In the genomic region with DNA sequence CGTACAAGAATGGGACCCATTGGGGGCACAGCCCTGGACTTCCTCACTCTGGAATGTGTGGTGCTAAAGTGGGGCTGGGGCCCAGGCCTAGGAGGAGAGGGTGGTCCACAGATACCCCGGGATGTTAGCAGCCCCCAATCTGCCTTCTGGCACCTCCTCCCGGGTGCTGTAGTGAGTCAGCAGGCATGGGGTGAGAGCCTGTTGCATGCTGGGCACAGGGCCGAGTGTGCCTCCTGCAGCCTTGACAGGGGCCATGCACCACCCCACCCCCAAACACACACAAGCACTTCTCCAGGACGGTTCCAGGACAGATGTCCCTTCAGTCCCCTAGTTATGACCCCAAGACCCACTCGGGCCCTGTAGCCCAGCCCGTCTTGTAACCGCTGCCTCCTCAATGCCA, we compare ENCODE assay signal across 37 cellular contexts.
"Had no signal": no experiment of that assay in that cellular context is flagged by ENCODE, and none has a peak within 500 bp of the region (broad histone marks: within the 10 kb centered on the region; RNA-seq: fewer than 3 reads in every experiment).

No MANE protein-coding gene starts in this region.

- H3K36me3 Mint-ChIP-seq: activated naive CD8-positive, alpha-beta T cell treated with anti-CD3 and anti-CD28 coated beads for 36 hours; T-cell had no signal

- DNase-seq: activated CD4-positive, alpha-beta T cell treated with anti-CD3 and anti-CD28 coated beads, Interleukin-2, amount 10 ng/mL, durations not matched to agents 24 days and 14 days; activated CD4-positive, alpha-beta T cell treated with anti-CD3 and anti-CD28 coated beads, Interleukin-2, amount 50 U/mL, for 4 hours; activated CD8-positive, alpha-beta T cell treated with anti-CD3 and anti-CD28 coated beads for 36 hours; activated effector memory CD4-positive, alpha-beta T cell treated with anti-CD3 and anti-CD28 coated beads, Interleukin-2, amount 50 U/mL, for 16 hours; activated naive CD4-positive, alpha-beta T cell; activated naive CD4-positive, alpha-beta T cell treated with anti-CD3 and anti-CD28 coated beads, Interleukin-2, amount 50 U/mL, for 16 hours; activated naive CD8-positive, alpha-beta T cell treated with anti-CD3 and anti-CD28 coated beads for 36 hours; activated T-cell treated with anti-CD3 and anti-CD28 coated beads, Interleukin-2, amount 50 U/mL, for 1 hour; activated T-cell treated with anti-CD3 and anti-CD28 coated beads, Interleukin-2, amount 50 U/mL, for 72 hours; amygdala; Kasumi-1; KBM-7; MG63; NCI-H1048; NCI-H1105 treated with DMSO at 0.1 percent for 48 hours; NCI-H1436; NCI-H1694; NCI-H1930; NCI-H2081 treated with DMSO at 0.1 percent for 48 hours; NCI-H226; NCI-H446 treated with DMSO at 0.1 percent for 48 hours; NCI-H524; NCI-H69; NCI-H82; NK-92 treated with Interleukin-12 subunit alpha and Interleukin-12 subunit beta, amount 100 ng/mL, for 24 hours; PC-3; Peyer's patch; RPMI8226; SIG-M5; T-cell; T-helper 17 cell; T-helper 9 cell had no signal

- ATAC-seq: activated CD8-positive, alpha-beta T cell treated with anti-CD3 and anti-CD28 coated beads for 36 hours; activated T-cell treated with anti-CD3 and anti-CD28 coated beads, Interleukin-2, amount 50 U/mL, for 72 hours; activated T-helper 17 cell treated with anti-CD3 and anti-CD28 coated beads, Interleukin-2, amount 50 U/mL, for 72 hours; PC-3; SK-N-SH treated with all-trans-retinoic acid at 6 μM for 48 hours; T-cell; T-helper 17 cell had no signal

- H3K4me3 Mint-ChIP-seq: activated CD4-positive, alpha-beta T cell treated with anti-CD3 and anti-CD28 coated beads, Interleukin-2, amount 10 ng/mL, durations not matched to agents 24 days and 14 days; activated CD8-positive, alpha-beta T cell treated with anti-CD3 and anti-CD28 coated beads for 36 hours; activated naive CD8-positive, alpha-beta T cell treated with anti-CD3 and anti-CD28 coated beads for 36 hours; activated T-cell treated with anti-CD3 and anti-CD28 coated beads, Interleukin-2, amount 50 U/mL, for 72 hours; activated T-helper 17 cell treated with anti-CD3 and anti-CD28 coated beads, Interleukin-2, amount 50 U/mL, for 72 hours; central memory CD8-positive, alpha-beta T cell; T-cell; T-helper 17 cell had no signal

- H3K4me3 ChIP-seq: ascending aorta, cardiac muscle cell, MG63, Peyer's patch had no signal

- H3K9me3 Mint-ChIP-seq: activated CD4-positive, alpha-beta T cell treated with anti-CD3 and anti-CD28 coated beads, Interleukin-2, amount 10 ng/mL, durations not matched to agents 24 days and 14 days; activated CD8-positive, alpha-beta T cell treated with anti-CD3 and anti-CD28 coated beads for 36 hours; activated naive CD8-positive, alpha-beta T cell treated with anti-CD3 and anti-CD28 coated beads for 36 hours; activated T-cell treated with anti-CD3 and anti-CD28 coated beads, Interleukin-2, amount 50 U/mL, for 72 hours; activated T-helper 17 cell treated with anti-CD3 and anti-CD28 coated beads, Interleukin-2, amount 50 U/mL, for 72 hours; central memory CD8-positive, alpha-beta T cell; T-cell had no signal

- H3K27me3 Mint-ChIP-seq: activated naive CD8-positive, alpha-beta T cell treated with anti-CD3 and anti-CD28 coated beads for 36 hours; activated T-helper 17 cell treated with anti-CD3 and anti-CD28 coated beads, Interleukin-2, amount 50 U/mL, for 72 hours; central memory CD8-positive, alpha-beta T cell had no signal

- H3K27ac ChIP-seq: ascending aorta, cardiac muscle cell, Peyer's patch had no signal

- H3K27me3 ChIP-seq: ascending aorta, cardiac muscle cell, MG63, Peyer's patch had no signal

- H3K9me3 ChIP-seq: ascending aorta, MG63, Peyer's patch had no signal

- H3K4me1 ChIP-seq: ascending aorta, Peyer's patch had no signal

- H3K4me1 Mint-ChIP-seq: activated CD4-positive, alpha-beta T cell treated with anti-CD3 and anti-CD28 coated beads, Interleukin-2, amount 10 ng/mL, durations not matched to agents 24 days and 14 days; activated naive CD8-positive, alpha-beta T cell treated with anti-CD3 and anti-CD28 coated beads for 36 hours; activated T-helper 17 cell treated with anti-CD3 and anti-CD28 coated beads, Interleukin-2, amount 50 U/mL, for 72 hours; central memory CD8-positive, alpha-beta T cell; T-cell had no signal

- H3K27ac Mint-ChIP-seq: activated CD4-positive, alpha-beta T cell treated with anti-CD3 and anti-CD28 coated beads, Interleukin-2, amount 10 ng/mL, durations not matched to agents 24 days and 14 days; activated CD8-positive, alpha-beta T cell treated with anti-CD3 and anti-CD28 coated beads for 36 hours; activated naive CD8-positive, alpha-beta T cell treated with anti-CD3 and anti-CD28 coated beads for 36 hours; activated T-cell treated with anti-CD3 and anti-CD28 coated beads, Interleukin-2, amount 50 U/mL, for 72 hours; activated T-helper 17 cell treated with anti-CD3 and anti-CD28 coated beads, Interleukin-2, amount 50 U/mL, for 72 hours; T-cell had no signal

- H3K36me3 ChIP-seq: ascending aorta, cardiac muscle cell, MG63, Peyer's patch had no signal
